Comparison of ENCODE assay signal across 8 cellular contexts in genomic region chr17:63961355-63962207, GRCh38. TPM values are rescaled to one million over a fixed set of nuclear protein-coding genes. Genes with fewer than 3 reads are reported as not detected.
DNase-seq lines count a peak whose midpoint lies in the region; ATAC-seq and TF ChIP-seq lines count a peak whose summit lies in the region.
"Had no signal": no experiment of that assay in that cellular context is flagged by ENCODE, and none has a peak within 500 bp of the region (broad histone marks: within the 10 kb centered on the region; RNA-seq: fewer than 3 reads in every experiment).

No MANE protein-coding gene starts in this region.

- H4K20me1 ChIP-seq in HCT116 (ENCODE audit: insufficient read depth), result no peaks in the 10 kb centered on the region
- H4K20me1 ChIP-seq in PC-9 (ENCODE audit: insufficient read depth), result no peaks in the 10 kb centered on the region

- TF ChIP-seq RAD21 in HCT116 (IDR thresholded peaks at IDR 0.05; ENCODE audit: low read depth), result no peak

- H3K27me3 ChIP-seq in HCT116 (ENCODE audit: insufficient read depth, low read length) (no peaks in the 10 kb centered on the region), PC-9 (ENCODE audit: insufficient read depth, low read depth) (no peaks in the 10 kb centered on the region), adipocyte (replicated peaks; ENCODE audit: control insufficient read depth, insufficient read depth, low read length) (peaks cover 3% of the 10 kb centered on the region)

- H3K36me3 ChIP-seq in HCT116 (ENCODE audit: control insufficient read depth in 1 of 2, insufficient read depth in 2 of 2, low read length in 2 of 2) (no peaks in the 10 kb centered on the region), PC-9 (ENCODE audit: low read depth) (no peaks in the 10 kb centered on the region), adipocyte (ENCODE audit: control insufficient read depth, insufficient read depth, low read length, severe bottlenecking) (no peaks in the 10 kb centered on the region)

- RAD21 ChIA-PET in HCT116 (lab: Charles Lee; ENCODE audit: low non-redundant PET in 1 of 2, low total read pairs in 2 of 2, uncharacterized antibody in 2 of 2, unreplicated experiment in 2 of 2), result interaction anchor here in 1 of 2 experiments (0.6 kb wide), 2 partner anchors 14 to 340 kb away, joined by 5 to 6 read pairs; partner anchors contain the start of gene MAP3K3

- no peak overlapping the region for H2AFZ ChIP-seq in HCT116 (ENCODE audit: low read depth, low read length, poor library complexity, severe bottlenecking)
- peak overlapping the region; percentile 20; the same call in 1 of the 2 replicates for H2AFZ ChIP-seq in PC-9

- H3K4me1 ChIP-seq in HCT116 (ENCODE audit: control insufficient read depth in 1 of 2, insufficient read depth in 2 of 2, low read length in 2 of 2) (peaks cover 4 to 16% of the 10 kb centered on the region in 2 experiments; a peak in 3 of 4 replicates), PC-9 (replicated peaks; ENCODE audit: insufficient read depth) (peaks cover 14% of the 10 kb centered on the region), adipocyte (ENCODE audit: control insufficient read depth, insufficient read depth, low read length) (peaks cover 26% of the 10 kb centered on the region)

- POLR2A ChIA-PET in HCT116 (lab: Charles Lee), result interaction anchor here (0.7 to 1.2 kb wide), 4 partner anchors 13 to 184 kb away, joined by 3 to 4 read pairs (median 4); no protein-coding TSS in a partner anchor
- POLR2A ChIA-PET in PC-9 (lab: Charles Lee; ENCODE audit: unreplicated experiment), result interaction anchor here (0.6 kb wide), 1 partner anchor 8 kb away, joined by 3 read pairs; no protein-coding TSS in a partner anchor

- H3K79me2 ChIP-seq in HCT116 (ENCODE audit: insufficient read depth, low read length), result no peaks in the 10 kb centered on the region
- no peaks in the 10 kb centered on the region for H3K79me2 ChIP-seq in PC-9 (ENCODE audit: low read depth)

- H3K9me3 ChIP-seq in HCT116 (ENCODE audit: control insufficient read depth in 1 of 2, insufficient read depth in 1 of 2, low read depth in 1 of 2, low read length in 2 of 2) (no peaks in the 10 kb centered on the region), PC-9 (ENCODE audit: insufficient read depth, low read depth) (no peaks in the 10 kb centered on the region), adipocyte (ENCODE audit: control insufficient read depth, low read length) (no peaks in the 10 kb centered on the region)

- no peak for TF ChIP-seq POLR2A in HCT116 (IDR thresholded peaks at IDR 0.05; ENCODE audit: borderline replicate concordance, extremely low read depth, insufficient read depth, insufficient read length)

- intact Hi-C loops in HCT116 (cut with micrococcal nuclease), result no loop called here
- intact Hi-C loops in PC-9 (cut with micrococcal nuclease; ENCODE audit: unreplicated experiment), result no loop called here

- ATAC-seq in HCT116 (peak; percentile 92), GM21825 (IDR thresholded peaks at IDR 0.05; ENCODE audit: unreplicated experiment) (no peak)

- CTCF ChIA-PET in HCT116 (lab: Charles Lee), result interaction anchor here (0.7 to 2.2 kb wide), 11 partner anchors 9 to 64 kb away, joined by 3 to 17 read pairs (median 5); no protein-coding TSS in a partner anchor
- CTCF ChIA-PET in PC-9 (lab: Charles Lee), result interaction anchor here (0.6 kb wide), 1 partner anchor 580 kb away, joined by 4 read pairs; no protein-coding TSS in a partner anchor

- TF ChIP-seq CTCF in HCT116 (IDR thresholded peaks at IDR 0.05 in 2 of 3, conservative IDR thresholded peaks at IDR 0.05 in 1 of 3; ENCODE audit: borderline replicate concordance in 1 of 3, insufficient read depth in 1 of 3, low read depth in 2 of 3, low read length in 2 of 3), result no peak
- TF ChIP-seq CTCF in PC-9 (conservative IDR thresholded peaks at IDR 0.05), result no peak

- H3F3A ChIP-seq in PC-9 (ENCODE audit: insufficient read depth, low read depth), result peaks cover 12% of the 10 kb centered on the region

- BruUV-seq in HCT116 (replicated peaks; lab: Mats Ljungman, UMichigan) (no TSS peak), PC-9 (replicated peaks; lab: Mats Ljungman, UMichigan) (no TSS peak)

- H3K9me2 ChIP-seq in HCT116 (ENCODE audit: insufficient read depth) (no peaks in the 10 kb centered on the region), PC-9 (ENCODE audit: insufficient read depth) (no peaks in the 10 kb centered on the region)

- H3K9ac ChIP-seq in HCT116 (ENCODE audit: low read length), result no peak overlapping the region
- no peak overlapping the region for H3K9ac ChIP-seq in adipocyte (ENCODE audit: low read length)

- H3K27ac ChIP-seq in HCT116 (ENCODE audit: low read depth, low read length) (no peak overlapping the region; the same call in 1 of the 2 replicates), PC-9 (no peak overlapping the region)

- H3K4me3 ChIP-seq in HCT116 (replicated peaks in 1 of 2; ENCODE audit: low read depth in 1 of 2, low read length in 2 of 2), result peak overlapping the region; percentile 14 to 20
- peak overlapping the region; percentile 48 for H3K4me3 ChIP-seq in PC-9
- H3K4me3 ChIP-seq in adipocyte (ENCODE audit: low read length), result peak overlapping the region; percentile 72

- H3K4me2 ChIP-seq in HCT116 (ENCODE audit: low read length), result peak overlapping the region; percentile 59
- H3K4me2 ChIP-seq in PC-9, result peak overlapping the region; percentile 76

- DNase-seq in HCT116 (ENCODE audit: low read depth, low spot score), result peak; percentile 92
- peak; percentile 74 to 90 for DNase-seq in PC-9
- DNase-seq in adipocyte (ENCODE audit: low read depth), result peak; percentile 43
- DNase-seq in hepatic stellate cell (ENCODE audit: low spot score), result peak; percentile 62
- peak; percentile 28 to 46 (median 45) for DNase-seq in stimulated activated CD4-positive, alpha-beta T cell treated with anti-CD3 and anti-CD28 coated beads, Interleukin-12 subunit alpha, Interleukin-12 subunit beta, amount 100 ng/mL, for 48 hours (ENCODE audit: low read depth in 2 of 3, low spot score in 1 of 3)
- DNase-seq in GOT3 (lab: John Stamatoyannopoulos, UW), result no peak

TF ChIP-seq in HCT116, 20 proteins besides CTCF, POLR2A, EP300 and RAD21 (continues in another document):
- TF ChIP-seq FOSL1 (IDR thresholded peaks at IDR 0.05; ENCODE audit: low read depth) (no peak), SIN3A (IDR thresholded peaks at IDR 0.05; ENCODE audit: low read depth) (no peak), JUND (IDR thresholded peaks at IDR 0.05) (no peak), ZNF274 (IDR thresholded peaks at IDR 0.05; ENCODE audit: low read depth, low read length) (no peak), TCF7L2 (IDR thresholded peaks at IDR 0.05; ENCODE audit: borderline replicate concordance, extremely low read depth, insufficient read depth, insufficient read length) (no peak), POLR2AphosphoS5 (IDR thresholded peaks at IDR 0.05; ENCODE audit: low read depth, low read length) (no peak), SP1 (IDR thresholded peaks at IDR 0.05; ENCODE audit: low read depth) (no peak), EGR1 (IDR thresholded peaks at IDR 0.05; ENCODE audit: low read depth) (no peak), CBX3 (IDR thresholded peaks at IDR 0.05; ENCODE audit: low read depth) (no peak), MAX (IDR thresholded peaks at IDR 0.05) (no peak), EZH2 (IDR thresholded peaks at IDR 0.05) (no peak), YY1 (IDR thresholded peaks at IDR 0.05; ENCODE audit: extremely low read depth, insufficient replicate concordance, low read depth, low read length) (no peak), ZBTB33 (IDR thresholded peaks at IDR 0.05; ENCODE audit: extremely low read depth, insufficient replicate concordance, low read length) (no peak), SRF (IDR thresholded peaks at IDR 0.05; ENCODE audit: low read depth) (no peak), ZFX (IDR thresholded peaks at IDR 0.05) (no peak), ELF1 (IDR thresholded peaks at IDR 0.05; ENCODE audit: borderline replicate concordance, low read depth) (no peak)

RNA-seq across cellular contexts. Expression of gene SCN4A, which starts 11.1 kb away (rescaled TPM):
- total RNA-seq in HCT116 (2021; ENCODE audit: unreplicated experiment) (2.7 TPM), PC-9 (2021) (1.4 and 1.7 TPM in 2 replicates)
- 1.4 and 2.9 TPM in 2 replicates for polyA plus RNA-seq in HCT116 (2012)

RNA-seq across cellular contexts. Expression of gene CD79B, which starts 29.4 kb away (rescaled TPM):
- total RNA-seq in HCT116 (2021; ENCODE audit: unreplicated experiment) (0.59 TPM), PC-9 (2021) (not detected in 2 replicates)
- polyA plus RNA-seq in HCT116 (2012), result 1.1 TPM in 2 replicates

RNA-seq across cellular contexts. Expression of gene PRR29, which starts 36.6 kb away (rescaled TPM):
- total RNA-seq in HCT116 (2021; ENCODE audit: unreplicated experiment), result not detected
- not detected in 2 replicates for polyA plus RNA-seq in HCT116 (2012)
- total RNA-seq in PC-9 (2021), result 2.4 and 2.8 TPM in 2 replicates

RNA-seq across cellular contexts. Expression of gene GH1, which starts 42.9 kb away (rescaled TPM):
- not detected for total RNA-seq in HCT116 (2021; ENCODE audit: unreplicated experiment)
- 0.17 TPM in 1 of 2 replicates, not detected in the other for polyA plus RNA-seq in HCT116 (2012)
- not detected in 2 replicates for total RNA-seq in PC-9 (2021)
- total RNA-seq: activated CD8-positive, alpha-beta memory T cell treated with anti-CD3 and anti-CD28 coated beads for 36 hours had no signal

RNA-seq across cellular contexts. Expression of gene CSHL1, which starts 50.5 kb away (rescaled TPM):
- not detected for total RNA-seq in HCT116 (2021; ENCODE audit: unreplicated experiment)
- not detected in 2 replicates for polyA plus RNA-seq in HCT116 (2012)
- not detected in 2 replicates for total RNA-seq in PC-9 (2021)
- total RNA-seq: activated CD8-positive, alpha-beta memory T cell treated with anti-CD3 and anti-CD28 coated beads for 36 hours had no signal

Comparison
In these comparisons a context has a peak if more than half of its experiments do, and no peak if none do; other contexts are left out.
1. H3K4me3 ChIP-seq: peak in every context shown above with its lines; median percentile 72 in adipocyte; 48 in PC-9; 17 in HCT116.